17 cellular contexts compared by ENCODE assay signal in genomic region chr3:108055931-108056330, GRCh38.
"Had no signal": no experiment of that assay in that cellular context is flagged by ENCODE, and none has a peak within 500 bp of the region (broad histone marks: within the 10 kb centered on the region; RNA-seq: fewer than 3 reads in every experiment).

No MANE protein-coding gene starts in this region.

- H3K9me3 ChIP-seq: ovary, sigmoid colon, SK-N-SH, tibial artery had no signal

- H3K4me3 Mint-ChIP-seq: activated CD4-positive, alpha-beta memory T cell treated with anti-CD3 and anti-CD28 coated beads, Interleukin-2, amount 10 ng/mL, durations not matched to agents 7 days and 5 days; dendritic cell treated with granulocyte-macrophage colony-stimulating factor and Interleukin-4, amounts not matched to agents 40 ng/mL and 50 ng/mL, for 4 days had no signal

- H3K27me3 Mint-ChIP-seq: activated CD4-positive, alpha-beta memory T cell treated with anti-CD3 and anti-CD28 coated beads, Interleukin-2, amount 10 ng/mL, durations not matched to agents 7 days and 5 days; dendritic cell treated with granulocyte-macrophage colony-stimulating factor and Interleukin-4, amounts not matched to agents 40 ng/mL and 50 ng/mL, for 4 days had no signal

- DNase-seq: activated CD4-positive, alpha-beta memory T cell treated with anti-CD3 and anti-CD28 coated beads, Interleukin-2, amount 10 ng/mL, durations not matched to agents 7 days and 5 days; activated CD8-positive, alpha-beta memory T cell treated with anti-CD3 and anti-CD28 coated beads, Interleukin-2, amount 50 U/mL, for 4 hours; anterior cingulate cortex; brain microvascular endothelial cell; effector memory CD4-positive, alpha-beta T cell; foreskin fibroblast; kidney glomerular epithelial cell; left ventricle myocardium superior; mesenchymal stem cell; ovary; sigmoid colon; SK-N-SH; stimulated activated CD4-positive, alpha-beta T cell treated with anti-CD3 and anti-CD28 coated beads, Interleukin-1b, Interleukin-23, amount 100 ng/mL, for 48 hours; T-helper 1 cell; tibial artery had no signal

- H3K27ac Mint-ChIP-seq: activated CD4-positive, alpha-beta memory T cell treated with anti-CD3 and anti-CD28 coated beads, Interleukin-2, amount 10 ng/mL, durations not matched to agents 7 days and 5 days; dendritic cell treated with granulocyte-macrophage colony-stimulating factor and Interleukin-4, amounts not matched to agents 40 ng/mL and 50 ng/mL, for 4 days had no signal

- ATAC-seq: activated naive CD4-positive, alpha-beta T cell treated with anti-CD3 and anti-CD28 coated beads, Interleukin-2, amount 50 U/mL, for 72 hours; left ventricle myocardium superior had no signal

- H3K9me3 Mint-ChIP-seq: activated CD4-positive, alpha-beta memory T cell treated with anti-CD3 and anti-CD28 coated beads, Interleukin-2, amount 10 ng/mL, durations not matched to agents 7 days and 5 days; activated naive CD4-positive, alpha-beta T cell treated with anti-CD3 and anti-CD28 coated beads, Interleukin-2, amount 50 U/mL, for 72 hours; dendritic cell treated with granulocyte-macrophage colony-stimulating factor and Interleukin-4, amounts not matched to agents 40 ng/mL and 50 ng/mL, for 4 days had no signal
